In the genomic region with DNA sequence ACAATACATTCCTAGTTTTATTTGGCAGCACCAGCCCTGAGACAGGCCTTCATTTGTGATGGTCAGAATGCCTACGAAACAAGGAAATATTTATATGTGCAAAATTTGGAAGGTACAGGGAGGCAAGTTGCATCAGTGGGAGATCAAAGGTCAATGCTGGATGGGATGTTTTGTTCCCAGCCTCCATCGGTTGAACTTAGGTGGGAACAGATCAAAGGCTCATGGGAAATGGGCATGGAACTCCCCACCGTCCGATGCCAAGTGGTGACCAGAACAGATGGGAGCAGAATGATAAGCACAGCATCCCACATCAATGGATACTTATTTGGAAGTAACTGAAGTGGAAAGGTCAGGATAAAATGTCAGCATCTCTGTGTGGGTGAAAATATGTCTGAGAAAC, we compare ENCODE assay signal across 15 cellular contexts.
DNase-seq lines count a peak whose midpoint lies in the region; ATAC-seq and TF ChIP-seq lines count a peak whose summit lies in the region.
"Had no signal": no experiment of that assay in that cellular context is flagged by ENCODE, and none has a peak within 500 bp of the region (broad histone marks: within the 10 kb centered on the region; RNA-seq: fewer than 3 reads in every experiment).

No MANE protein-coding gene starts in this region.

- peaks cover 4% of the 10 kb centered on the region for H3K27me3 Mint-ChIP-seq in activated naive CD4-positive, alpha-beta T cell treated with anti-CD3 and anti-CD28 coated beads, Interleukin-2, amount 10 ng/mL, durations not matched to agents 7 days and 5 days
- H3K27me3 Mint-ChIP-seq in activated naive CD4-positive, alpha-beta T cell treated with anti-CD3 and anti-CD28 coated beads for 36 hours (ENCODE audit: low read depth) = peaks cover 7% of the 10 kb centered on the region
- H3K27me3 Mint-ChIP-seq: CD4-positive, CD25-positive, alpha-beta regulatory T cell had no signal

- ATAC-seq in stimulated activated effector memory CD8-positive, alpha-beta T cell treated with anti-CD3 and anti-CD28 coated beads, Interleukin-12 subunit alpha, Interleukin-12 subunit beta, amount 100 ng/mL, for 72 hours = no peak

- H3K9me3 Mint-ChIP-seq in activated naive CD4-positive, alpha-beta T cell treated with anti-CD3 and anti-CD28 coated beads, Interleukin-2, amount 10 ng/mL, durations not matched to agents 7 days and 5 days = no peaks in the 10 kb centered on the region
- H3K9me3 Mint-ChIP-seq in activated naive CD4-positive, alpha-beta T cell treated with anti-CD3 and anti-CD28 coated beads for 36 hours = no peaks in the 10 kb centered on the region
- H3K9me3 Mint-ChIP-seq in stimulated activated effector memory CD8-positive, alpha-beta T cell treated with anti-CD3 and anti-CD28 coated beads, Interleukin-12 subunit alpha, Interleukin-12 subunit beta, amount 100 ng/mL, for 72 hours = peaks cover 2% of the 10 kb centered on the region
- H3K9me3 Mint-ChIP-seq: CD8-positive, alpha-beta memory T cell had no signal

- H3K4me1 ChIP-seq in liver (ENCODE audit: control insufficient read depth in 4 of 4, insufficient read depth in 4 of 4, low read length in 3 of 4) = peaks cover 0 to 1% (median 0%) of the 10 kb centered on the region in 4 donors
- H3K4me1 ChIP-seq: BE2C, HAP-1 had no signal

- no peaks in the 10 kb centered on the region for H3K27me3 ChIP-seq in liver (ENCODE audit: control insufficient read depth in 4 of 4, insufficient read depth in 4 of 4, low read length in 3 of 4)
- H3K27me3 ChIP-seq: BE2C had no signal

- H3K4me3 Mint-ChIP-seq in activated naive CD4-positive, alpha-beta T cell treated with anti-CD3 and anti-CD28 coated beads, Interleukin-2, amount 10 ng/mL, durations not matched to agents 7 days and 5 days = no peak overlapping the region
- no peak overlapping the region for H3K4me3 Mint-ChIP-seq in activated naive CD4-positive, alpha-beta T cell treated with anti-CD3 and anti-CD28 coated beads for 36 hours
- H3K4me3 Mint-ChIP-seq in stimulated activated effector memory CD8-positive, alpha-beta T cell treated with anti-CD3 and anti-CD28 coated beads, Interleukin-12 subunit alpha, Interleukin-12 subunit beta, amount 100 ng/mL, for 72 hours = peak overlapping the region; percentile 7
- H3K4me3 Mint-ChIP-seq: CD4-positive, CD25-positive, alpha-beta regulatory T cell; CD8-positive, alpha-beta memory T cell had no signal

- CTCF ChIA-PET in activated naive CD4-positive, alpha-beta T cell treated with anti-CD3 and anti-CD28 coated beads, Interleukin-2, amount 10 ng/mL, durations not matched to agents 7 days and 5 days (lab: Charles Lee) = interaction anchor here (1.3 to 1.8 kb wide), 2 partner anchors 9 to 30 kb away, joined by 4 to 9 read pairs; no protein-coding TSS in a partner anchor
- CTCF ChIA-PET in activated naive CD4-positive, alpha-beta T cell treated with anti-CD3 and anti-CD28 coated beads for 36 hours (lab: Charles Lee) = interaction anchor here (1.5 to 1.9 kb wide), 2 partner anchors 8 to 15 kb away, joined by 4 to 5 read pairs; no protein-coding TSS in a partner anchor

- intact Hi-C loops in activated naive CD4-positive, alpha-beta T cell treated with anti-CD3 and anti-CD28 coated beads for 36 hours (cut with micrococcal nuclease) = no loop called here

- peaks cover 4% of the 10 kb centered on the region for H3K36me3 Mint-ChIP-seq in activated naive CD4-positive, alpha-beta T cell treated with anti-CD3 and anti-CD28 coated beads, Interleukin-2, amount 10 ng/mL, durations not matched to agents 7 days and 5 days
- H3K36me3 Mint-ChIP-seq in activated naive CD4-positive, alpha-beta T cell treated with anti-CD3 and anti-CD28 coated beads for 36 hours (ENCODE audit: low read depth) = no peaks in the 10 kb centered on the region
- peaks cover 5% of the 10 kb centered on the region for H3K36me3 Mint-ChIP-seq in stimulated activated effector memory CD8-positive, alpha-beta T cell treated with anti-CD3 and anti-CD28 coated beads, Interleukin-12 subunit alpha, Interleukin-12 subunit beta, amount 100 ng/mL, for 72 hours
- H3K36me3 Mint-ChIP-seq: CD4-positive, CD25-positive, alpha-beta regulatory T cell had no signal

- peak overlapping the region; percentile 56 for H3K27ac Mint-ChIP-seq in activated naive CD4-positive, alpha-beta T cell treated with anti-CD3 and anti-CD28 coated beads, Interleukin-2, amount 10 ng/mL, durations not matched to agents 7 days and 5 days
- H3K27ac Mint-ChIP-seq in activated naive CD4-positive, alpha-beta T cell treated with anti-CD3 and anti-CD28 coated beads for 36 hours = no peak overlapping the region
- H3K27ac Mint-ChIP-seq in stimulated activated effector memory CD8-positive, alpha-beta T cell treated with anti-CD3 and anti-CD28 coated beads, Interleukin-12 subunit alpha, Interleukin-12 subunit beta, amount 100 ng/mL, for 72 hours = peak overlapping the region; percentile 78
- H3K27ac Mint-ChIP-seq: CD4-positive, CD25-positive, alpha-beta regulatory T cell; CD8-positive, alpha-beta memory T cell had no signal

- H3K4me1 Mint-ChIP-seq in activated naive CD4-positive, alpha-beta T cell treated with anti-CD3 and anti-CD28 coated beads, Interleukin-2, amount 10 ng/mL, durations not matched to agents 7 days and 5 days = peaks cover 8% of the 10 kb centered on the region
- H3K4me1 Mint-ChIP-seq in activated naive CD4-positive, alpha-beta T cell treated with anti-CD3 and anti-CD28 coated beads for 36 hours (ENCODE audit: low read depth) = peaks cover 21% of the 10 kb centered on the region
- H3K4me1 Mint-ChIP-seq in stimulated activated effector memory CD8-positive, alpha-beta T cell treated with anti-CD3 and anti-CD28 coated beads, Interleukin-12 subunit alpha, Interleukin-12 subunit beta, amount 100 ng/mL, for 72 hours = peaks cover 73% of the 10 kb centered on the region

- TF ChIP-seq CTCF in liver (IDR thresholded peaks at IDR 0.05; ENCODE audit: low read depth, low read length, missing input control) = no peak

- no peaks in the 10 kb centered on the region for H3K9me3 ChIP-seq in liver (ENCODE audit: control insufficient read depth in 4 of 4, low read length in 3 of 4)
- H3K9me3 ChIP-seq: BE2C, HAP-1 had no signal

- H3K9ac ChIP-seq in liver (ENCODE audit: low read depth in 1 of 2, low read length in 2 of 2) = no peak overlapping the region
- H3K9ac ChIP-seq: GM23248 had no signal

- WGBS in liver = 51% methylated on average over 4 of the region's 4 CpGs

- H3K36me3 ChIP-seq in liver (ENCODE audit: control insufficient read depth in 4 of 4, insufficient read depth in 3 of 4, low read depth in 1 of 4, low read length in 3 of 4) = no peaks in the 10 kb centered on the region
- H3K36me3 ChIP-seq: BE2C, HAP-1 had no signal

- TF ChIP-seq RAD21 in liver (IDR thresholded peaks at IDR 0.05) = no peak

- DNase-seq in activated naive CD4-positive, alpha-beta T cell treated with anti-CD3 and anti-CD28 coated beads, Interleukin-2, amount 10 ng/mL, durations not matched to agents 7 days and 5 days = no peak
- no peak for DNase-seq in activated naive CD4-positive, alpha-beta T cell treated with anti-CD3 and anti-CD28 coated beads for 36 hours
- no peak for DNase-seq in stimulated activated effector memory CD8-positive, alpha-beta T cell treated with anti-CD3 and anti-CD28 coated beads, Interleukin-12 subunit alpha, Interleukin-12 subunit beta, amount 100 ng/mL, for 72 hours (ENCODE audit: low spot score in 2 of 2)
- DNase-seq in NCI-H82 treated with DMSO at 0.1 percent for 48 hours (lab: John Stamatoyannopoulos, UW; ENCODE audit: unreplicated experiment) (no peak), globus pallidus (ENCODE audit: low spot score) (no peak)
- DNase-seq: ACHN; BE2C; C1 segment of cervical spinal cord; CD4-positive, CD25-positive, alpha-beta regulatory T cell; CD8-positive, alpha-beta memory T cell; COR-L47; DMS 273 treated with DMSO at 0.1 percent for 48 hours; GM23248 had no signal

- no peak overlapping the region for H3K4me3 ChIP-seq in liver (ENCODE audit: low read depth in 1 of 3, low read length in 3 of 3)
- H3K4me3 ChIP-seq: GM23248, HAP-1 had no signal

- H3K27ac ChIP-seq in liver (ENCODE audit: low read depth in 1 of 2, low read length in 2 of 2) = no peak overlapping the region
- H3K27ac ChIP-seq: GM23248 had no signal

TF ChIP-seq in liver, 16 proteins besides CTCF, POLR2A, EP300 and RAD21:
- TF ChIP-seq GABPA (IDR thresholded peaks at IDR 0.05 in 1 of 2, conservative IDR thresholded peaks at IDR 0.05 in 1 of 2) = no peak
- TF ChIP-seq HNF4A (conservative IDR thresholded peaks at IDR 0.05) = peak; percentile 58 to 71
- peak; percentile 46 for TF ChIP-seq NR2F2 (IDR thresholded peaks at IDR 0.05)
